23 cellular contexts compared by ENCODE assay signal in genomic region chr9:84838879-84839278, GRCh38.
"Had no signal": no experiment of that assay in that cellular context is flagged by ENCODE, and none has a peak within 500 bp of the region (broad histone marks: within the 10 kb centered on the region; RNA-seq: fewer than 3 reads in every experiment).

No MANE protein-coding gene starts in this region.

- H3K4me3 Mint-ChIP-seq: activated CD8-positive, alpha-beta T cell treated with anti-CD3 and anti-CD28 coated beads for 36 hours; activated naive CD4-positive, alpha-beta T cell treated with anti-CD3 and anti-CD28 coated beads, Interleukin-2, amount 10 ng/mL, durations not matched to agents 7 days and 5 days; activated naive CD8-positive, alpha-beta T cell treated with anti-CD3 and anti-CD28 coated beads for 36 hours; activated T-cell treated with anti-CD3 and anti-CD28 coated beads, Interleukin-2, amount 50 U/mL, for 72 hours; T-helper 1 cell treated with Interleukin-12 subunit alpha and Interleukin-12 subunit beta and Interleukin-4 antibody, amounts not matched to agents 30 μg/mL and 1 μg/mL, for 36 hours had no signal

- H3K4me1 Mint-ChIP-seq: activated naive CD4-positive, alpha-beta T cell treated with anti-CD3 and anti-CD28 coated beads, Interleukin-2, amount 10 ng/mL, durations not matched to agents 7 days and 5 days; activated naive CD8-positive, alpha-beta T cell treated with anti-CD3 and anti-CD28 coated beads for 36 hours had no signal

- H3K9me3 Mint-ChIP-seq: activated CD8-positive, alpha-beta T cell treated with anti-CD3 and anti-CD28 coated beads for 36 hours; activated naive CD4-positive, alpha-beta T cell treated with anti-CD3 and anti-CD28 coated beads, Interleukin-2, amount 10 ng/mL, durations not matched to agents 7 days and 5 days; activated naive CD8-positive, alpha-beta T cell treated with anti-CD3 and anti-CD28 coated beads for 36 hours; activated T-helper 2 cell treated with anti-CD3 and anti-CD28 coated beads, Interferon-gamma antibody, Interleukin-2, Interleukin-4, amounts not matched to agents 10 μg/mL and 5 μg/mL and 100 μg/mL, durations not matched to agents 14 hours and 24 hours and 36 hours; T-helper 1 cell treated with Interleukin-12 subunit alpha and Interleukin-12 subunit beta and Interleukin-4 antibody, amounts not matched to agents 30 μg/mL and 1 μg/mL, for 36 hours had no signal

- H3K27me3 ChIP-seq: SJSA1 had no signal

- H3K9me3 ChIP-seq: SJSA1 had no signal

- H3K27ac Mint-ChIP-seq: activated CD8-positive, alpha-beta T cell treated with anti-CD3 and anti-CD28 coated beads for 36 hours; activated naive CD4-positive, alpha-beta T cell treated with anti-CD3 and anti-CD28 coated beads, Interleukin-2, amount 10 ng/mL, durations not matched to agents 7 days and 5 days; activated naive CD8-positive, alpha-beta T cell treated with anti-CD3 and anti-CD28 coated beads for 36 hours; activated T-cell treated with anti-CD3 and anti-CD28 coated beads, Interleukin-2, amount 50 U/mL, for 72 hours; activated T-helper 2 cell treated with anti-CD3 and anti-CD28 coated beads, Interferon-gamma antibody, Interleukin-2, Interleukin-4, amounts not matched to agents 10 μg/mL and 5 μg/mL and 100 μg/mL, durations not matched to agents 14 hours and 24 hours and 36 hours; T-helper 1 cell treated with Interleukin-12 subunit alpha and Interleukin-12 subunit beta and Interleukin-4 antibody, amounts not matched to agents 30 μg/mL and 1 μg/mL, for 36 hours had no signal

- DNase-seq: activated CD4-positive, alpha-beta T cell treated with anti-CD3 and anti-CD28 coated beads for 4 hours; activated CD8-positive, alpha-beta memory T cell treated with anti-CD3 and anti-CD28 coated beads, Interleukin-2, amount 50 U/mL, for 4 hours; activated CD8-positive, alpha-beta T cell treated with anti-CD3 and anti-CD28 coated beads for 36 hours; activated gamma-delta T cell treated with Interleukin-2 at 50 U/mL for 16 hours; activated naive CD4-positive, alpha-beta T cell treated with anti-CD3 and anti-CD28 coated beads, Interleukin-2, amount 10 ng/mL, durations not matched to agents 7 days and 5 days; activated naive CD8-positive, alpha-beta T cell treated with anti-CD3 and anti-CD28 coated beads for 36 hours; activated T-cell treated with anti-CD3 and anti-CD28 coated beads, Interleukin-2, amount 50 U/mL, for 72 hours; central memory CD4-positive, alpha-beta T cell; Kasumi-1; KBM-7; NCI-H1048; NCI-H1930; NCI-H2171; NCI-H446 treated with DMSO at 0.1 percent for 48 hours; NCI-H526; SHP77; SW 1271 had no signal

- ATAC-seq: activated CD4-positive, CD25-positive, alpha-beta regulatory T cell treated with anti-CD3 and anti-CD28 coated beads, Interleukin-2, amount 50 U/mL, for 24 hours; activated CD8-positive, alpha-beta T cell treated with anti-CD3 and anti-CD28 coated beads for 36 hours; activated T-cell treated with anti-CD3 and anti-CD28 coated beads, Interleukin-2, amount 50 U/mL, for 72 hours; SK-N-SH treated with all-trans-retinoic acid at 6 μM for 48 hours had no signal

- H3K4me1 ChIP-seq: SJSA1 had no signal

- H3K36me3 Mint-ChIP-seq: activated naive CD4-positive, alpha-beta T cell treated with anti-CD3 and anti-CD28 coated beads, Interleukin-2, amount 10 ng/mL, durations not matched to agents 7 days and 5 days; activated naive CD8-positive, alpha-beta T cell treated with anti-CD3 and anti-CD28 coated beads for 36 hours had no signal

- H3K27ac ChIP-seq: SJSA1 had no signal

- H3K4me3 ChIP-seq: SJSA1 had no signal

- H3K36me3 ChIP-seq: SJSA1 had no signal

- H3K27me3 Mint-ChIP-seq: activated naive CD4-positive, alpha-beta T cell treated with anti-CD3 and anti-CD28 coated beads, Interleukin-2, amount 10 ng/mL, durations not matched to agents 7 days and 5 days; activated naive CD8-positive, alpha-beta T cell treated with anti-CD3 and anti-CD28 coated beads for 36 hours had no signal

- FAIRE-seq: RCC 7860 had no signal
